1 cellular context compared by ENCODE assay signal in the genomic region with DNA sequence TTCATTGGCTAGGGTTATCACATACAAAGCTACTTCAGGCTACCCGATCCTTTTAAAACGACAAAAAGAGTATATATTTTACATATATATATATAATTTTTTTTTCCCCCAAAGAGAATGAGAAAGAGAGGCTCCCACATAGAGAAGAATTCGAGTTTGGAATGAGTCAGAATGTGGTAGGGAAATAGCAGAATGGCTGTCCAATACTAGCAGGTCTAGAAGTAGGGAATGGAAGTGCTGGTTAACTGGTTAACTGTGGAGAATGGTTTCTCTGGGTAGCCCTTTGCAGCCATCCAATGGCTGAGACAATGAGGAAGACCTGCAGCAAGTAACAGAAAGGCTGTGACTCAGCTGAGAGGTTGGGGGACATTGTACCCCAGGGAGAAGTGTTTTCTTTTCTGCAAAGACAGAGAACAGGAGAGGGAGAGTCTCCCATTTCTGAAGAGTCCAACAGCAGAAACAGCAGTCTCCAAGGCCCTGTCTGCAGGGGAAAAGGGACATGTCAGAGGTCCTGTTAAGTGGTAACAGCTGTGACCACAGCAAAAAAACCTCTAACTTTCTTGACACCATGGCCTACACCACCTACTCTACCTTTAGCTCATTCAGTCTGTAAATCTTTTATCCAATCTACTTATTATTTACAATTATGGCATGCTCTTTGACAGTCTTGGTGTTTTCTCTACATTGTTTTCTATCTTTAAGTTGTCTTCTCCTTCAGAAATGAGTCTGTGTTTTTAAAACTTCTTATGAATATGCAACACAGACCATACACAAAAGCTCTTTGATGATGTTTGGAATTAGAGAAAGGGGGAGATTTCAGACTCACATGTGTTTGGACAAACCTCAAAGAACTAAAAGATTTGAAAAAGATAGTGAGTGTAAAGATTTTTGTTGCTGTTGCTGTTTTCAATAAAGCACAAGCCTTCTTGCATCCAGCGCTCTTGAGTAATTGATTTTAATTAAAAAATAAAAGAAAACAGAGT.
TF ChIP-seq lines count a peak whose summit lies in the region.

No MANE protein-coding gene starts in this region.

TF ChIP-seq in K562, 482 proteins besides CTCF, POLR2A, EP300 and RAD21 (continued from another document):
- TF ChIP-seq, protein P1, sequence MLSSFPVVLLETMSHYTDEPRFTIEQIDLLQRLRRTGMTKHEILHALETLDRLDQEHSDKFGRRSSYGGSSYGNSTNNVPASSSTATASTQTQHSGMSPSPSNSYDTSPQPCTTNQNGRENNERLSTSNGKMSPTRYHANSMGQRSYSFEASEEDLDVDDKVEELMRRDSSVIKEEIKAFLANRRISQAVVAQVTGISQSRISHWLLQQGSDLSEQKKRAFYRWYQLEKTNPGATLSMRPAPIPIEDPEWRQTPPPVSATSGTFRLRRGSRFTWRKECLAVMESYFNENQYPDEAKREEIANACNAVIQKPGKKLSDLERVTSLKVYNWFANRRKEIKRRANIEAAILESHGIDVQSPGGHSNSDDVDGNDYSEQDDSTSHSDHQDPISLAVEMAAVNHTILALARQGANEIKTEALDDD (IDR thresholded peaks at IDR 0.05) = peak; percentile 84
- TF ChIP-seq NR4A1 (CRISPR knock-in tag; IDR thresholded peaks at IDR 0.05) (no peak), NR4A1 (tag; IDR thresholded peaks at IDR 0.05) (peak; percentile 21; the same call in 1 of the 2 replicates), NFE2 (IDR thresholded peaks at IDR 0.05; ENCODE audit: low read depth) (no peak), HNRNPUL1 (IDR thresholded peaks at IDR 0.05; ENCODE audit: low read length) (no peak), DMBX1 (CRISPR knock-in tag; IDR thresholded peaks at IDR 0.05; ENCODE audit: borderline replicate concordance) (peak; percentile 66; the same call in 1 of the 2 replicates)
- TF ChIP-seq, protein P2, sequence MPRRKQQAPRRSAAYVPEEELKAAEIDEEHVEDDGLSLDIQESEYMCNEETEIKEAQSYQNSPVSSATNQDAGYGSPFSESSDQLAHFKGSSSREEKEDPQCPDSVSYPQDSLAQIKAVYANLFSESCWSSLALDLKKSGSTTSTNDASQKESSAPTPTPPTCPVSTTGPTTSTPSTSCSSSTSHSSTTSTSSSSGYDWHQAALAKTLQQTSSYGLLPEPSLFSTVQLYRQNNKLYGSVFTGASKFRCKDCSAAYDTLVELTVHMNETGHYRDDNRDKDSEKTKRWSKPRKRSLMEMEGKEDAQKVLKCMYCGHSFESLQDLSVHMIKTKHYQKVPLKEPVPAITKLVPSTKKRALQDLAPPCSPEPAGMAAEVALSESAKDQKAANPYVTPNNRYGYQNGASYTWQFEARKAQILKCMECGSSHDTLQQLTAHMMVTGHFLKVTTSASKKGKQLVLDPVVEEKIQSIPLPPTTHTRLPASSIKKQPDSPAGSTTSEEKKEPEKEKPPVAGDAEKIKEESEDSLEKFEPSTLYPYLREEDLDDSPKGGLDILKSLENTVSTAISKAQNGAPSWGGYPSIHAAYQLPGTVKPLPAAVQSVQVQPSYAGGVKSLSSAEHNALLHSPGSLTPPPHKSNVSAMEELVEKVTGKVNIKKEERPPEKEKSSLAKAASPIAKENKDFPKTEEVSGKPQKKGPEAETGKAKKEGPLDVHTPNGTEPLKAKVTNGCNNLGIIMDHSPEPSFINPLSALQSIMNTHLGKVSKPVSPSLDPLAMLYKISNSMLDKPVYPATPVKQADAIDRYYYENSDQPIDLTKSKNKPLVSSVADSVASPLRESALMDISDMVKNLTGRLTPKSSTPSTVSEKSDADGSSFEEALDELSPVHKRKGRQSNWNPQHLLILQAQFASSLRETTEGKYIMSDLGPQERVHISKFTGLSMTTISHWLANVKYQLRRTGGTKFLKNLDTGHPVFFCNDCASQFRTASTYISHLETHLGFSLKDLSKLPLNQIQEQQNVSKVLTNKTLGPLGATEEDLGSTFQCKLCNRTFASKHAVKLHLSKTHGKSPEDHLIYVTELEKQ (CRISPR knock-in tag; IDR thresholded peaks at IDR 0.05) = 0 out of 2 replicates have a peak, but pooled peaks have one; percentile 19
- TF ChIP-seq, protein P3, sequence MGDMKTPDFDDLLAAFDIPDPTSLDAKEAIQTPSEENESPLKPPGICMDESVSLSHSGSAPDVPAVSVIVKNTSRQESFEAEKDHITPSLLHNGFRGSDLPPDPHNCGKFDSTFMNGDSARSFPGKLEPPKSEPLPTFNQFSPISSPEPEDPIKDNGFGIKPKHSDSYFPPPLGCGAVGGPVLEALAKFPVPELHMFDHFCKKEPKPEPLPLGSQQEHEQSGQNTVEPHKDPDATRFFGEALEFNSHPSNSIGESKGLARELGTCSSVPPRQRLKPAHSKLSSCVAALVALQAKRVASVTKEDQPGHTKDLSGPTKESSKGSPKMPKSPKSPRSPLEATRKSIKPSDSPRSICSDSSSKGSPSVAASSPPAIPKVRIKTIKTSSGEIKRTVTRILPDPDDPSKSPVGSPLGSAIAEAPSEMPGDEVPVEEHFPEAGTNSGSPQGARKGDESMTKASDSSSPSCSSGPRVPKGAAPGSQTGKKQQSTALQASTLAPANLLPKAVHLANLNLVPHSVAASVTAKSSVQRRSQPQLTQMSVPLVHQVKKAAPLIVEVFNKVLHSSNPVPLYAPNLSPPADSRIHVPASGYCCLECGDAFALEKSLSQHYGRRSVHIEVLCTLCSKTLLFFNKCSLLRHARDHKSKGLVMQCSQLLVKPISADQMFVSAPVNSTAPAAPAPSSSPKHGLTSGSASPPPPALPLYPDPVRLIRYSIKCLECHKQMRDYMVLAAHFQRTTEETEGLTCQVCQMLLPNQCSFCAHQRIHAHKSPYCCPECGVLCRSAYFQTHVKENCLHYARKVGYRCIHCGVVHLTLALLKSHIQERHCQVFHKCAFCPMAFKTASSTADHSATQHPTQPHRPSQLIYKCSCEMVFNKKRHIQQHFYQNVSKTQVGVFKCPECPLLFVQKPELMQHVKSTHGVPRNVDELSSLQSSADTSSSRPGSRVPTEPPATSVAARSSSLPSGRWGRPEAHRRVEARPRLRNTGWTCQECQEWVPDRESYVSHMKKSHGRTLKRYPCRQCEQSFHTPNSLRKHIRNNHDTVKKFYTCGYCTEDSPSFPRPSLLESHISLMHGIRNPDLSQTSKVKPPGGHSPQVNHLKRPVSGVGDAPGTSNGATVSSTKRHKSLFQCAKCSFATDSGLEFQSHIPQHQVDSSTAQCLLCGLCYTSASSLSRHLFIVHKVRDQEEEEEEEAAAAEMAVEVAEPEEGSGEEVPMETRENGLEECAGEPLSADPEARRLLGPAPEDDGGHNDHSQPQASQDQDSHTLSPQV (IDR thresholded peaks at IDR 0.05) = peak; percentile 54
- TF ChIP-seq, protein P4, sequence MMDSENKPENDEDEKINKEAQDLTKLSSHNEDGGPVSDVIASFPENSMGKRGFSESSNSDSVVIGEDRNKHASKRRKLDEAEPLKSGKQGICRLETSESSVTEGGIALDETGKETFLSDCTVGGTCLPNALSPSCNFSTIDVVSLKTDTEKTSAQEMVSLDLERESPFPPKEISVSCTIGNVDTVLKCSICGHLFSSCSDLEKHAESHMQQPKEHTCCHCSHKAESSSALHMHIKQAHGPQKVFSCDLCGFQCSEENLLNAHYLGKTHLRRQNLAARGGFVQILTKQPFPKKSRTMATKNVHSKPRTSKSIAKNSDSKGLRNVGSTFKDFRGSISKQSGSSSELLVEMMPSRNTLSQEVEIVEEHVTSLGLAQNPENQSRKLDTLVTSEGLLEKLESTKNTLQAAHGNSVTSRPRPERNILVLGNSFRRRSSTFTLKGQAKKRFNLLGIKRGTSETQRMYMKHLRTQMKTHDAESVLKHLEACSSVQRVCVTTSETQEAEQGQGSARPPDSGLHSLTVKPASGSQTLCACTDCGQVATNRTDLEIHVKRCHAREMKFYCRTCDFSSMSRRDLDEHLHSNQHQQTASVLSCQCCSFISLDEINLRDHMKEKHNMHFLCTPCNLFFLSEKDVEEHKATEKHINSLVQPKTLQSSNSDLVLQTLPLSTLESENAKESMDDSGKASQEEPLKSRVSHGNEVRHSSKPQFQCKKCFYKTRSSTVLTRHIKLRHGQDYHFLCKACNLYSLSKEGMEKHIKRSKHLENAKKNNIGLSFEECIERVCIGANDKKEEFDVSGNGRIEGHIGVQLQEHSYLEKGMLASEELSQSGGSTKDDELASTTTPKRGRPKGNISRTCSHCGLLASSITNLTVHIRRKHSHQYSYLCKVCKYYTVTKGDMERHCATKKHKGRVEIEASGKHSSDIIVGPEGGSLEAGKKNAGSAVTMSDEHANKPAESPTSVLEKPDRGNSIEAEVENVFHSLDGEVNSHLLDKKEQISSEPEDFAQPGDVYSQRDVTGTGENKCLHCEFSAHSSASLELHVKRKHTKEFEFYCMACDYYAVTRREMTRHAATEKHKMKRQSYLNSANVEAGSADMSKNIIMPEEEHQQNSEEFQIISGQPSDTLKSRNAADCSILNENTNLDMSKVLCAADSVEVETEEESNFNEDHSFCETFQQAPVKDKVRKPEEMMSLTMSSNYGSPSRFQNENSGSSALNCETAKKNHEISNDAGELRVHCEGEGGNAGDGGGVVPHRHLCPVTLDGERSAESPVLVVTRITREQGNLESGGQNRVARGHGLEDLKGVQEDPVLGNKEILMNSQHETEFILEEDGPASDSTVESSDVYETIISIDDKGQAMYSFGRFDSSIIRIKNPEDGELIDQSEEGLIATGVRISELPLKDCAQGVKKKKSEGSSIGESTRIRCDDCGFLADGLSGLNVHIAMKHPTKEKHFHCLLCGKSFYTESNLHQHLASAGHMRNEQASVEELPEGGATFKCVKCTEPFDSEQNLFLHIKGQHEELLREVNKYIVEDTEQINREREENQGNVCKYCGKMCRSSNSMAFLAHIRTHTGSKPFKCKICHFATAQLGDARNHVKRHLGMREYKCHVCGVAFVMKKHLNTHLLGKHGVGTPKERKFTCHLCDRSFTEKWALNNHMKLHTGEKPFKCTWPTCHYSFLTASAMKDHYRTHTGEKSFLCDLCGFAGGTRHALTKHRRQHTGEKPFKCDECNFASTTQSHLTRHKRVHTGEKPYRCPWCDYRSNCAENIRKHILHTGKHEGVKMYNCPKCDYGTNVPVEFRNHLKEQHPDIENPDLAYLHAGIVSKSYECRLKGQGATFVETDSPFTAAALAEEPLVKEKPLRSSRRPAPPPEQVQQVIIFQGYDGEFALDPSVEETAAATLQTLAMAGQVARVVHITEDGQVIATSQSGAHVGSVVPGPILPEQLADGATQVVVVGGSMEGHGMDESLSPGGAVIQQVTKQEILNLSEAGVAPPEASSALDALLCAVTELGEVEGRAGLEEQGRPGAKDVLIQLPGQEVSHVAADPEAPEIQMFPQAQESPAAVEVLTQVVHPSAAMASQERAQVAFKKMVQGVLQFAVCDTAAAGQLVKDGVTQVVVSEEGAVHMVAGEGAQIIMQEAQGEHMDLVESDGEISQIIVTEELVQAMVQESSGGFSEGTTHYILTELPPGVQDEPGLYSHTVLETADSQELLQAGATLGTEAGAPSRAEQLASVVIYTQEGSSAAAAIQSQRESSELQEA (IDR thresholded peaks at IDR 0.05; ENCODE audit: low read depth) = no peak
TF ChIP-seq in K562: peak in this region for 6.
